ENCODE assay signal across 9 cellular contexts in genomic region chr21:46226146-46226545, GRCh38. TPM values are rescaled to one million over a fixed set of nuclear protein-coding genes. Genes with fewer than 3 reads are reported as not detected.
DNase-seq lines count a peak whose midpoint lies in the region; ATAC-seq and TF ChIP-seq lines count a peak whose summit lies in the region.
"Had no signal": no experiment of that assay in that cellular context is flagged by ENCODE, and none has a peak within 500 bp of the region (broad histone marks: within the 10 kb centered on the region; RNA-seq: fewer than 3 reads in every experiment).

No MANE protein-coding gene starts in this region.

- H3K4me1 ChIP-seq in skeletal muscle satellite cell (ENCODE audit: control insufficient read depth, insufficient read depth, low read length), result peaks cover 29% of the 10 kb centered on the region

- H3K9me3 ChIP-seq in skeletal muscle satellite cell (replicated peaks; ENCODE audit: low read length) (no peaks in the 10 kb centered on the region), MG63 (no peaks in the 10 kb centered on the region; the same call in 1 of the 2 replicates)

- H3K27me3 ChIP-seq in skeletal muscle satellite cell (ENCODE audit: control insufficient read depth, insufficient read depth, low read length), result no peaks in the 10 kb centered on the region
- no peaks in the 10 kb centered on the region for H3K27me3 ChIP-seq in MG63

- peaks cover 17% of the 10 kb centered on the region for H3K36me3 Mint-ChIP-seq in activated T-helper 17 cell treated with anti-CD3 and anti-CD28 coated beads, Interleukin-2, amount 50 U/mL, for 72 hours (ENCODE audit: low read depth)

- H3K9ac ChIP-seq in skeletal muscle satellite cell (ENCODE audit: low read depth, low read length), result no peak overlapping the region

- H3K4me1 Mint-ChIP-seq in activated T-helper 17 cell treated with anti-CD3 and anti-CD28 coated beads, Interleukin-2, amount 50 U/mL, for 72 hours, result peaks cover 30% of the 10 kb centered on the region

- H3K4me3 ChIP-seq in GM12864 (ENCODE audit: low read depth, low read length), result peak overlapping the region; percentile 4; the same call in 1 of the 2 replicates
- H3K4me3 ChIP-seq in skeletal muscle satellite cell (ENCODE audit: low read length), result peak overlapping the region; percentile 98
- no peak overlapping the region for H3K4me3 ChIP-seq in MG63

- H3K9me3 Mint-ChIP-seq in activated T-helper 17 cell treated with anti-CD3 and anti-CD28 coated beads, Interleukin-2, amount 50 U/mL, for 72 hours, result no peaks in the 10 kb centered on the region

- H3K27me3 Mint-ChIP-seq in activated T-helper 17 cell treated with anti-CD3 and anti-CD28 coated beads, Interleukin-2, amount 50 U/mL, for 72 hours, result no peaks in the 10 kb centered on the region

- TF ChIP-seq CTCF in GM12864 (IDR thresholded peaks at IDR 0.05; ENCODE audit: low read depth, low read length, missing control alignments), result no peak

- peak overlapping the region; percentile 90 for H3K4me2 ChIP-seq in skeletal muscle satellite cell (ENCODE audit: low read length)

- DNase-seq in GM12864 (ENCODE audit: low read depth) (no peak), globus pallidus (ENCODE audit: low spot score) (peak; percentile 35), hepatic stellate cell (ENCODE audit: low spot score) (no peak), MG63 (no peak)
- DNase-seq: NCI-H510A had no signal

- peak overlapping the region; percentile 74 for H3K4me3 Mint-ChIP-seq in activated T-helper 17 cell treated with anti-CD3 and anti-CD28 coated beads, Interleukin-2, amount 50 U/mL, for 72 hours

- no peak for ATAC-seq in activated T-helper 17 cell treated with anti-CD3 and anti-CD28 coated beads, Interleukin-2, amount 50 U/mL, for 72 hours (replicated peaks)
- ATAC-seq in HG03457 (IDR thresholded peaks at IDR 0.05; ENCODE audit: unreplicated experiment) (no peak), GM18517 (IDR thresholded peaks at IDR 0.05; ENCODE audit: unreplicated experiment) (no peak)

- H3K36me3 ChIP-seq in skeletal muscle satellite cell (ENCODE audit: insufficient read depth, low read length), result peaks cover 22% of the 10 kb centered on the region
- peaks cover 34% of the 10 kb centered on the region for H3K36me3 ChIP-seq in MG63

- H3K27ac Mint-ChIP-seq in activated T-helper 17 cell treated with anti-CD3 and anti-CD28 coated beads, Interleukin-2, amount 50 U/mL, for 72 hours, result peak overlapping the region; percentile 80

RNA-seq across cellular contexts. Expression of gene LSS, which starts 2.4 kb away (rescaled TPM):
- total RNA-seq in activated T-helper 17 cell treated with anti-CD3 and anti-CD28 coated beads, Interleukin-2, amount 50 U/mL, for 72 hours, result 10 to 100 TPM; 30.8 to 43.8 TPM
- 74.5 and 79.7 TPM in 2 replicates for total RNA-seq in skeletal muscle satellite cell (2012; rRNA removed)
- 46.6 and 66.7 TPM in 2 replicates for total RNA-seq in MG63 (2014; rRNA removed; shearing (Covaris generic); ENCODE audit: low replicate concordance)

RNA-seq across cellular contexts. Expression of gene SPATC1L, which starts 41.9 kb away (rescaled TPM):
- total RNA-seq in activated T-helper 17 cell treated with anti-CD3 and anti-CD28 coated beads, Interleukin-2, amount 50 U/mL, for 72 hours, result 1 to 10 TPM; 3.8 to 6.7 TPM
- 8.3 and 13.9 TPM in 2 replicates for total RNA-seq in skeletal muscle satellite cell (2012; rRNA removed)
- total RNA-seq in MG63 (2014; rRNA removed; shearing (Covaris generic); ENCODE audit: low replicate concordance), result 2.0 and 2.4 TPM in 2 replicates

RNA-seq across cellular contexts. Expression of gene MCM3AP, which starts 59.3 kb away (rescaled TPM):
- total RNA-seq in activated T-helper 17 cell treated with anti-CD3 and anti-CD28 coated beads, Interleukin-2, amount 50 U/mL, for 72 hours, result 100 to 1,000 TPM; 105 to 118 TPM
- total RNA-seq in skeletal muscle satellite cell (2012; rRNA removed), result 57.8 and 107 TPM in 2 replicates
- total RNA-seq in MG63 (2014; rRNA removed; shearing (Covaris generic); ENCODE audit: low replicate concordance), result 76.0 and 108 TPM in 2 replicates

RNA-seq across cellular contexts. Expression of gene YBEY, which starts 60.0 kb away (rescaled TPM):
- total RNA-seq in activated T-helper 17 cell treated with anti-CD3 and anti-CD28 coated beads, Interleukin-2, amount 50 U/mL, for 72 hours, result 10 to 100 TPM in 1 of 2 donors, 1 to 10 TPM in 1; 7.0 to 14.8 TPM
- 17.2 and 19.0 TPM in 2 replicates for total RNA-seq in skeletal muscle satellite cell (2012; rRNA removed)
- 42.8 and 55.8 TPM in 2 replicates for total RNA-seq in MG63 (2014; rRNA removed; shearing (Covaris generic); ENCODE audit: low replicate concordance)
